9 cellular contexts compared by ENCODE assay signal in the genomic region with DNA sequence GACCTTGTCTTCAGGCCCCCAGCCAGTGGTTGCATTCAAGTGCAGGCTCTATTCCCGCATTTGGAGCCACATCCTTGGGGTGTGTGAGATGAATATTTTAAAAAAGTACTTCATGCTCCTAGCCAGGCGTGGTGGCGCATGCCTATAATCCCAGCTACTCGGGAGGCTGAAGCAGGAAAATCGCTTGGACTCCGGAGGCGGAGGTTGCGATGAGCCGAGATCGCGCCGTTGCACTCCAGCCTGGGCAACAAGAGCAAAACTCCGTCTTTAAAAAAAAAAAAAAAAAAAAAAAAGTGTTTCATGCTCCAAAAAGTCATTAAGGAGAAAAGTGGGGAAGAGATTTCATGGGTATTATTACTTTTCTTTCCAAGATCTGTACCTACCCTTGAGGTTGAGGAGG. TPM values are rescaled to one million over a fixed set of nuclear protein-coding genes. Genes with fewer than 3 reads are reported as not detected.
"Had no signal": no experiment of that assay in that cellular context is flagged by ENCODE, and none has a peak within 500 bp of the region (broad histone marks: within the 10 kb centered on the region; RNA-seq: fewer than 3 reads in every experiment).

No MANE protein-coding gene starts in this region.

- H3K27ac Mint-ChIP-seq: HFFc6, IgD-negative memory B cell had no signal

- H3K4me1 ChIP-seq: HAP-1 had no signal

- H3K4me3 ChIP-seq: GM23248, HAP-1 had no signal

- H3K4me3 Mint-ChIP-seq: HFFc6, IgD-negative memory B cell had no signal

- H3K9me3 ChIP-seq: HAP-1 had no signal

- H3K9me3 Mint-ChIP-seq: HFFc6 had no signal

- ATAC-seq: HCT116, HepG2 had no signal

- H3K27ac ChIP-seq: GM23248, HL-60 had no signal

- H2AFZ ChIP-seq: GM23248 had no signal

- DNase-seq: GM23248, GOT3, H7, HFFc6 had no signal

- H3K36me3 ChIP-seq: HAP-1 had no signal

- H3K9ac ChIP-seq: GM23248 had no signal

- H3K36me3 Mint-ChIP-seq: IgD-negative memory B cell had no signal

RNA-seq across cellular contexts. Expression of gene SCUBE1, which starts 18.0 kb away (rescaled TPM):
- total RNA-seq: GM23248, HFFc6 had no signal
- polyA plus RNA-seq: GM23248, IgD-negative memory B cell had no signal
